In genomic region chr1:235342039-235342438, GRCh38 we compare ENCODE assay signal across 18 cellular contexts. TPM values are rescaled to one million over a fixed set of nuclear protein-coding genes. Genes with fewer than 3 reads are reported as not detected.
DNase-seq lines count a peak whose midpoint lies in the region; ATAC-seq and TF ChIP-seq lines count a peak whose summit lies in the region.
"Had no signal": no experiment of that assay in that cellular context is flagged by ENCODE, and none has a peak within 500 bp of the region (broad histone marks: within the 10 kb centered on the region; RNA-seq: fewer than 3 reads in every experiment).

No MANE protein-coding gene starts in this region.

- H3K9me3 Mint-ChIP-seq in activated naive CD8-positive, alpha-beta T cell (ENCODE audit: low read depth): no peaks in the 10 kb centered on the region
- H3K9me3 Mint-ChIP-seq in activated naive CD8-positive, alpha-beta T cell treated with anti-CD3 and anti-CD28 coated beads, Interleukin-2, amount 50 U/mL, for 24 hours: no peaks in the 10 kb centered on the region

- no peaks in the 10 kb centered on the region for H3K27me3 Mint-ChIP-seq in activated naive CD8-positive, alpha-beta T cell
- no peaks in the 10 kb centered on the region for H3K27me3 Mint-ChIP-seq in activated naive CD8-positive, alpha-beta T cell treated with anti-CD3 and anti-CD28 coated beads, Interleukin-2, amount 50 U/mL, for 24 hours

- no peaks in the 10 kb centered on the region for H4K20me1 ChIP-seq in mammary epithelial cell (ENCODE audit: insufficient read depth, low read length)

- peaks cover 14% of the 10 kb centered on the region for H3K4me1 Mint-ChIP-seq in activated naive CD8-positive, alpha-beta T cell (ENCODE audit: low read depth)
- H3K4me1 Mint-ChIP-seq in activated naive CD8-positive, alpha-beta T cell treated with anti-CD3 and anti-CD28 coated beads, Interleukin-2, amount 50 U/mL, for 24 hours: peaks cover 21% of the 10 kb centered on the region

- intact Hi-C loops in mammary epithelial cell (cut with micrococcal nuclease): no loop called here
- intact Hi-C loops in esophagus muscularis mucosa (cut with DNase I): no loop called here

- H3K4me3 Mint-ChIP-seq in activated naive CD8-positive, alpha-beta T cell: no peak overlapping the region
- no peak overlapping the region for H3K4me3 Mint-ChIP-seq in activated naive CD8-positive, alpha-beta T cell treated with anti-CD3 and anti-CD28 coated beads, Interleukin-2, amount 50 U/mL, for 24 hours

- H3K27me3 ChIP-seq in mammary epithelial cell (ENCODE audit: insufficient read depth, low read length) (no peaks in the 10 kb centered on the region), esophagus muscularis mucosa (no peaks in the 10 kb centered on the region)
- H3K27me3 ChIP-seq: BE2C, Peyer's patch had no signal

- CTCF ChIA-PET in mammary epithelial cell (lab: Charles Lee; ENCODE audit: low non-redundant PET): no interaction called here

- in situ Hi-C loops in mammary epithelial cell (cut with MboI; ENCODE audit: low sequenced_read_pairs in 2 of 2): no loop called here

- dilution Hi-C loops in mammary epithelial cell (cut with HindIII; ENCODE audit: low sequenced_read_pairs): no loop called here

- TSS peak; percentile 49 for BruUV-seq in mammary epithelial cell (replicated peaks; lab: Mats Ljungman, UMichigan)

- no peak for TF ChIP-seq EP300 in esophagus muscularis mucosa (IDR thresholded peaks at IDR 0.05)

- H3K36me3 ChIP-seq in mammary epithelial cell (ENCODE audit: insufficient read depth, low read length) (peaks cover 2% of the 10 kb centered on the region), esophagus muscularis mucosa (peaks cover 20 to 84% (median 50%) of the 10 kb centered on the region in 4 donors)

- peaks cover under 1% of the 10 kb centered on the region for H3K79me2 ChIP-seq in mammary epithelial cell (ENCODE audit: insufficient read depth, low read length)

- H3K4me3 ChIP-seq in mammary epithelial cell (replicated peaks in 1 of 3; ENCODE audit: insufficient read depth in 1 of 3, low read depth in 2 of 3, low read length in 3 of 3) (no peak overlapping the region), esophagus muscularis mucosa (no peak overlapping the region)
- H3K4me3 ChIP-seq: A549, Peyer's patch had no signal

- H3K9ac ChIP-seq in mammary epithelial cell (ENCODE audit: insufficient read depth, low read length): no peak overlapping the region

- peaks cover 11% of the 10 kb centered on the region for H3K36me3 Mint-ChIP-seq in activated naive CD8-positive, alpha-beta T cell
- H3K36me3 Mint-ChIP-seq in activated naive CD8-positive, alpha-beta T cell treated with anti-CD3 and anti-CD28 coated beads, Interleukin-2, amount 50 U/mL, for 24 hours (ENCODE audit: low read depth): peaks cover 27% of the 10 kb centered on the region

- no peak for ATAC-seq in activated naive CD8-positive, alpha-beta T cell treated with anti-CD3 and anti-CD28 coated beads, Interleukin-2, amount 50 U/mL, for 24 hours
- ATAC-seq in HG03135 (IDR thresholded peaks at IDR 0.05; ENCODE audit: unreplicated experiment): no peak
- ATAC-seq: A549 had no signal

- H2AFZ ChIP-seq in mammary epithelial cell (ENCODE audit: low read depth, low read length): no peak overlapping the region

- peak overlapping the region; percentile 16 for H3K27ac Mint-ChIP-seq in activated naive CD8-positive, alpha-beta T cell
- no peak overlapping the region for H3K27ac Mint-ChIP-seq in activated naive CD8-positive, alpha-beta T cell treated with anti-CD3 and anti-CD28 coated beads, Interleukin-2, amount 50 U/mL, for 24 hours

- no peak for DNase-seq in activated naive CD8-positive, alpha-beta T cell treated with anti-CD3 and anti-CD28 coated beads, Interleukin-2, amount 50 U/mL, for 24 hours
- DNase-seq in NCI-H524 (lab: John Stamatoyannopoulos, UW) (peak; percentile 87 to 94), mammary epithelial cell (no peak), esophagus muscularis mucosa (ENCODE audit: extremely low spot score) (no peak)
- DNase-seq in central memory CD4-positive, alpha-beta T cell: no peak
- DNase-seq: BE2C, DMS79, Kasumi-1, MM.1S, NCI-H1048, NCI-H1417 treated with DMSO at 0.1 percent for 48 hours, NCI-H187 treated with DMSO at 0.1 percent for 48 hours, NCI-H2107, NCI-H748 treated with DMSO at 0.1 percent for 48 hours, Peyer's patch had no signal

- no peak for TF ChIP-seq CTCF in mammary epithelial cell (conservative IDR thresholded peaks at IDR 0.05 in 1 of 2, IDR thresholded peaks at IDR 0.05 in 1 of 2; ENCODE audit: extremely low read depth in 1 of 2, insufficient read depth in 1 of 2, low read depth in 1 of 2, low read length in 2 of 2)
- no peak for TF ChIP-seq CTCF in esophagus muscularis mucosa (IDR thresholded peaks at IDR 0.05)

- H3K27ac ChIP-seq in mammary epithelial cell (ENCODE audit: insufficient read depth, low read depth, low read length): no peak overlapping the region
- no peak overlapping the region for H3K27ac ChIP-seq in esophagus muscularis mucosa (replicated peaks in 1 of 4)
- H3K27ac ChIP-seq: A549, Peyer's patch had no signal

- no peaks in the 10 kb centered on the region for H3K9me3 ChIP-seq in mammary epithelial cell (replicated peaks; ENCODE audit: insufficient read depth, low read length)
- H3K9me3 ChIP-seq in esophagus muscularis mucosa: no peaks in the 10 kb centered on the region
- H3K9me3 ChIP-seq: A549, BE2C, Peyer's patch had no signal

- no peak for TF ChIP-seq POLR2A in esophagus muscularis mucosa (IDR thresholded peaks at IDR 0.05; ENCODE audit: low read depth)

- no peak overlapping the region for H3K4me2 ChIP-seq in mammary epithelial cell (ENCODE audit: insufficient read depth, low read depth, low read length)
- H3K4me2 ChIP-seq: A549 had no signal

- 69% methylated on average over 6 of the region's 6 CpGs for WGBS in mammary epithelial cell (ENCODE audit: low coverage, missing lambda C conversion rate)
- 71% methylated on average over 6 of the region's 6 CpGs for WGBS in esophagus muscularis mucosa

- H3K4me1 ChIP-seq in mammary epithelial cell (ENCODE audit: insufficient read depth, low read length) (no peaks in the 10 kb centered on the region), esophagus muscularis mucosa (peaks cover 0 to 11% (median 4%) of the 10 kb centered on the region in 4 donors)
- H3K4me1 ChIP-seq: A549, BE2C had no signal

RNA-seq across cellular contexts. Expression of gene GGPS1, which starts 13.7 kb away (rescaled TPM):
- total RNA-seq in mammary epithelial cell (10 to 100 TPM; 35.8 to 37.9 TPM), esophagus muscularis mucosa (10 to 100 TPM; 25.7 to 30.5 (median 28.7) TPM)
- 18.0 TPM for polyA plus RNA-seq in mammary epithelial cell
- 37.6 TPM for polyA minus RNA-seq in mammary epithelial cell

RNA-seq across cellular contexts. Expression of gene ARID4B, which starts 14.1 kb away (rescaled TPM):
- total RNA-seq in mammary epithelial cell: 10 to 100 TPM; 20.5 to 24.6 TPM
- 4.9 TPM for polyA plus RNA-seq in mammary epithelial cell
- polyA minus RNA-seq in mammary epithelial cell: 121 TPM
- total RNA-seq in esophagus muscularis mucosa: 10 to 100 TPM; 23.0 to 38.2 (median 29.2) TPM

RNA-seq across cellular contexts. Expression of gene TBCE, which starts 25.2 kb away (rescaled TPM):
- total RNA-seq in mammary epithelial cell (10 to 100 TPM; 15.8 to 19.4 TPM), esophagus muscularis mucosa (10 to 100 TPM; 10.6 to 21.6 (median 15.3) TPM)
- polyA plus RNA-seq in mammary epithelial cell: 15.2 TPM
- polyA minus RNA-seq in mammary epithelial cell: 19.4 TPM

Comparison
In these comparisons a context has a peak if more than half of its experiments do, and no peak if none do; other contexts are left out.
1. DNase-seq: peak in NCI-H524 (2 of 2); none in activated naive CD8-positive, alpha-beta T cell treated with anti-CD3 and anti-CD28 coated beads, Interleukin-2, amount 50 U/mL, for 24 hours (single experiment), mammary epithelial cell (single experiment), esophagus muscularis mucosa (single experiment) and central memory CD4-positive, alpha-beta T cell (single experiment).